In the genomic region with DNA sequence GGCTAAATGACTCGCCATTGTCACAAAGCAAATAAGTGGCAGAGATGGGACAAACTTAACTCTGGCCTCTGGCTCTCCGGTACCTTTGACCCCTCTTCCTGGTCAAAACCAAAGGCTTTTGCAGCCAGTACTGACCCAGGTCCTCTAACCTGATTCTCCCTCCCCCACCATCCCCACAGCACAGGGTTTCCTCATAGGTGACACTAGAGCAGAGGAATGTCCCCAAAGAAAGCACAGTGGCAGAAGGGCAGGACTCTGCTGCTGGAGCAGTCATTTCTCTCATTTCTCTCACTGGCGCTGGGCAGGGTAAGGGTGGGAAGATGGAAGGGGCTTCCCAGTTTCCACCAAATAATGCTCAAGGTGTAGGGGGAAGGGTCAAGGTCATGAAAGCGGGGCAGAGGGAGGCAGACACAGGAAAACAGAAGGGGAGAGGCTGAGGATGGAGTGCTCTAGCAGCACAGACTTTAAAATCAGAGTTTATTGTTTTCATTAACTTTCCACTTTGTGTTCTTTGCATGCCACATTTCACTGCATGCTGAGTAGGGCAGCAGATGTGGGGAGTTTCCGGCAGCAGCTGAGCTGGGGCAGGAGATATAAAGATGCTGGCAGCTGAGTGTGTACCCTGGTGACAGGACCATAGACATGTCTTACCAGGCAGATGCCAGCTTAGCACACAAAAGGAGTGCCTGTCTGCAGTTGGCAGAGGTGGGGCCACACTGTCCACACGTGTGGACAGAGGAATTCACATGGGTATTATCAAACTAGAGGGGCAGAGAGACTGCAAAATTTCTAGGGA, we compare ENCODE assay signal across 15 cellular contexts.
"Had no signal": no experiment of that assay in that cellular context is flagged by ENCODE, and none has a peak within 500 bp of the region (broad histone marks: within the 10 kb centered on the region; RNA-seq: fewer than 3 reads in every experiment).

No MANE protein-coding gene starts in this region.

- H3K4me3 ChIP-seq: heart right ventricle, left lung, upper lobe of left lung had no signal

- H3K4me1 Mint-ChIP-seq: activated B cell treated with CpG ODN at 0.5 μM for 24 hours, brain, nephron had no signal

- H3K36me3 Mint-ChIP-seq: brain had no signal

- H3K27ac Mint-ChIP-seq: activated B cell treated with CpG ODN at 0.5 μM for 24 hours; activated naive CD8-positive, alpha-beta T cell; activated T-cell treated with anti-CD3 and anti-CD28 coated beads, Interleukin-2, amount 50 U/mL, for 24 hours; brain; nephron; T-helper 17 cell had no signal

- H3K9me3 Mint-ChIP-seq: activated B cell treated with CpG ODN at 0.5 μM for 24 hours; activated T-cell treated with anti-CD3 and anti-CD28 coated beads, Interleukin-2, amount 50 U/mL, for 24 hours; brain; nephron had no signal

- ATAC-seq: heart right ventricle, left lung, T-helper 17 cell had no signal

- H3K4me3 Mint-ChIP-seq: activated B cell treated with CpG ODN at 0.5 μM for 24 hours; activated naive CD8-positive, alpha-beta T cell; activated T-cell treated with anti-CD3 and anti-CD28 coated beads, Interleukin-2, amount 50 U/mL, for 24 hours; brain; nephron; T-helper 17 cell had no signal

- DNase-seq: activated B cell treated with CpG ODN at 0.5 μM for 24 hours; activated CD4-positive, alpha-beta T cell treated with anti-CD3 and anti-CD28 coated beads, Interleukin-2, amount 50 U/mL, for 4 hours; activated effector memory CD4-positive, alpha-beta T cell treated with anti-CD3 and anti-CD28 coated beads, Interleukin-2, amount 50 U/mL, for 16 hours; activated T-cell treated with anti-CD3 and anti-CD28 coated beads, Interleukin-2, amount 50 U/mL, for 24 hours; amygdala; foreskin melanocyte; heart right ventricle; left lung; stimulated activated CD4-positive, alpha-beta T cell treated with anti-CD3 and anti-CD28 coated beads, Interleukin-12 subunit alpha, Interleukin-12 subunit beta, amount 100 ng/mL, for 4 hours; stimulated activated naive CD4-positive, alpha-beta T cell treated with Interleukin-2 at 50 U/mL for 16 hours; T-helper 17 cell; upper lobe of left lung had no signal

- H3K27ac ChIP-seq: heart right ventricle, left lung, upper lobe of left lung had no signal

- H3K27me3 Mint-ChIP-seq: activated B cell treated with CpG ODN at 0.5 μM for 24 hours, T-helper 17 cell had no signal
